ENCODE assay signal across 1 cellular context in the genomic region with DNA sequence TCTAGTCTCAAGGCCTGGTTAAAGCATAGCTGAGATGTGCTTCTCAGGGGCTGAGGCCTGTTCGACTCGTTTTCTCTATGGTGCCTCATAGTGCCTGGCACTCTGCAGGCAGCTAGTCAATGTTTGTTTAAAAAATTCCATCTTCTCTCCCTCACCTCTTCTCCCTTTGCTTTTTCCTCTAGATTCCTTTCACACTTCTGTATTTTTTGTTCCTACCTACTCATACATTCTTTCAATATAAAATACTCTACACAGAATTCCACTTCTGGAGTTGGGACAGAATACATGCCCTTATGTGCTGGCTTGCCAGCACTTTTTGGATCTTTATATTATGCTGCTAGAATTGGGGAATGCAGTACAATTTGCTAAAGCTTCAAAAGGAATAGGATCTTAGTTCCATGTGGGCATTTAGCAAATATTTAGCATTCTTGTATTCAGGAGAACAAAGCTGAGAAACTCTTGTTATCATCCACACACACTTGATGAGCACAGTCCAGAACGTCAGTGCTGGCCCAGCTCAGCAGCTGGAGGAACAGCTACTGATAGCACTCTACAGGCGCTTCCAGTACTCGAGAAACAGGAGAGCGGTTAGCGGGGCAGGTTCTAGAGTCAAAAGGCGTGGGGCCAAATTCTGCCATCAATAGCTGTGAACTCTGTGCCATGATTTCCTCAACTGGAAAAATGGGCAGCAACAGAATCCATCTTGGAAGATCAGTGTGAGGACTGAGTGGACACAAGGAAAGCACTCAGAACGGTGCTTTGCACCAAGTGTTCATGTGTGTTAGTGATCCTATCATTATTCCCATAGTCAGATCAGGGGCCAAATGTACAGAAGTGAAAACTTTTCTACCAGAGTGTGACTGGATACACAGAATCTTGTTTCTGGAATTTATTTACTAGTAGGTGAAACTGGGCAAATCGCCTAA.
TF ChIP-seq lines count a peak whose summit lies in the region.

No MANE protein-coding gene starts in this region.

TF ChIP-seq in GM23338, 12 proteins besides CTCF, POLR2A, EP300 and RAD21:
- TF ChIP-seq, protein P1, sequence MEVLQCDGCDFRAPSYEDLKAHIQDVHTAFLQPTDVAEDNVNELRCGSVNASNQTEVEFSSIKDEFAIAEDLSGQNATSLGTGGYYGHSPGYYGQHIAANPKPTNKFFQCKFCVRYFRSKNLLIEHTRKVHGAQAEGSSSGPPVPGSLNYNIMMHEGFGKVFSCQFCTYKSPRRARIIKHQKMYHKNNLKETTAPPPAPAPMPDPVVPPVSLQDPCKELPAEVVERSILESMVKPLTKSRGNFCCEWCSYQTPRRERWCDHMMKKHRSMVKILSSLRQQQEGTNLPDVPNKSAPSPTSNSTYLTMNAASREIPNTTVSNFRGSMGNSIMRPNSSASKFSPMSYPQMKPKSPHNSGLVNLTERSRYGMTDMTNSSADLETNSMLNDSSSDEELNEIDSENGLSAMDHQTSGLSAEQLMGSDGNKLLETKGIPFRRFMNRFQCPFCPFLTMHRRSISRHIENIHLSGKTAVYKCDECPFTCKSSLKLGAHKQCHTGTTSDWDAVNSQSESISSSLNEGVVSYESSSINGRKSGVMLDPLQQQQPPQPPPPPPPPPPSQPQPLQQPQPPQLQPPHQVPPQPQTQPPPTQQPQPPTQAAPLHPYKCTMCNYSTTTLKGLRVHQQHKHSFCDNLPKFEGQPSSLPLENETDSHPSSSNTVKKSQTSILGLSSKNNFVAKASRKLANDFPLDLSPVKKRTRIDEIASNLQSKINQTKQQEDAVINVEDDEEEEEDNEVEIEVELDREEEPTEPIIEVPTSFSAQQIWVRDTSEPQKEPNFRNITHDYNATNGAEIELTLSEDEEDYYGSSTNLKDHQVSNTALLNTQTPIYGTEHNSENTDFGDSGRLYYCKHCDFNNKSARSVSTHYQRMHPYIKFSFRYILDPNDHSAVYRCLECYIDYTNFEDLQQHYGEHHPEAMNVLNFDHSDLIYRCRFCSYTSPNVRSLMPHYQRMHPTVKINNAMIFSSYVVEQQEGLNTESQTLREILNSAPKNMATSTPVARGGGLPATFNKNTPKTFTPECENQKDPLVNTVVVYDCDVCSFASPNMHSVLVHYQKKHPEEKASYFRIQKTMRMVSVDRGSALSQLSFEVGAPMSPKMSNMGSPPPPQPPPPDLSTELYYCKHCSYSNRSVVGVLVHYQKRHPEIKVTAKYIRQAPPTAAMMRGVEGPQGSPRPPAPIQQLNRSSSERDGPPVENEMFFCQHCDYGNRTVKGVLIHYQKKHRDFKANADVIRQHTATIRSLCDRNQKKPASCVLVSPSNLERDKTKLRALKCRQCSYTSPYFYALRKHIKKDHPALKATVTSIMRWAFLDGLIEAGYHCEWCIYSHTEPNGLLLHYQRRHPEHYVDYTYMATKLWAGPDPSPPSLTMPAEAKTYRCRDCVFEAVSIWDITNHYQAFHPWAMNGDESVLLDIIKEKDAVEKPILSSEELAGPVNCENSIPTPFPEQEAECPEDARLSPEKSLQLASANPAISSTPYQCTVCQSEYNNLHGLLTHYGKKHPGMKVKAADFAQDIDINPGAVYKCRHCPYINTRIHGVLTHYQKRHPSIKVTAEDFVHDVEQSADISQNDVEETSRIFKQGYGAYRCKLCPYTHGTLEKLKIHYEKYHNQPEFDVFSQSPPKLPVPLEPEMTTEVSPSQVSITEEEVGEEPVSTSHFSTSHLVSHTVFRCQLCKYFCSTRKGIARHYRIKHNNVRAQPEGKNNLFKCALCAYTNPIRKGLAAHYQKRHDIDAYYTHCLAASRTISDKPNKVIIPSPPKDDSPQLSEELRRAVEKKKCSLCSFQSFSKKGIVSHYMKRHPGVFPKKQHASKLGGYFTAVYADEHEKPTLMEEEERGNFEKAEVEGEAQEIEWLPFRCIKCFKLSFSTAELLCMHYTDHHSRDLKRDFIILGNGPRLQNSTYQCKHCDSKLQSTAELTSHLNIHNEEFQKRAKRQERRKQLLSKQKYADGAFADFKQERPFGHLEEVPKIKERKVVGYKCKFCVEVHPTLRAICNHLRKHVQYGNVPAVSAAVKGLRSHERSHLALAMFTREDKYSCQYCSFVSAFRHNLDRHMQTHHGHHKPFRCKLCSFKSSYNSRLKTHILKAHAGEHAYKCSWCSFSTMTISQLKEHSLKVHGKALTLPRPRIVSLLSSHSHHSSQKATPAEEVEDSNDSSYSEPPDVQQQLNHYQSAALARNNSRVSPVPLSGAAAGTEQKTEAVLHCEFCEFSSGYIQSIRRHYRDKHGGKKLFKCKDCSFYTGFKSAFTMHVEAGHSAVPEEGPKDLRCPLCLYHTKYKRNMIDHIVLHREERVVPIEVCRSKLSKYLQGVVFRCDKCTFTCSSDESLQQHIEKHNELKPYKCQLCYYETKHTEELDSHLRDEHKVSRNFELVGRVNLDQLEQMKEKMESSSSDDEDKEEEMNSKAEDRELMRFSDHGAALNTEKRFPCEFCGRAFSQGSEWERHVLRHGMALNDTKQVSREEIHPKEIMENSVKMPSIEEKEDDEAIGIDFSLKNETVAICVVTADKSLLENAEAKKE (CRISPR knock-in tag; IDR thresholded peaks at IDR 0.05): no peak
- no peak for TF ChIP-seq NANOG (IDR thresholded peaks at IDR 0.05; ENCODE audit: borderline replicate concordance)
- TF ChIP-seq POLR2AphosphoS5 (IDR thresholded peaks at IDR 0.05; ENCODE audit: low read depth): no peak
